11 cellular contexts compared by ENCODE assay signal in the genomic region with DNA sequence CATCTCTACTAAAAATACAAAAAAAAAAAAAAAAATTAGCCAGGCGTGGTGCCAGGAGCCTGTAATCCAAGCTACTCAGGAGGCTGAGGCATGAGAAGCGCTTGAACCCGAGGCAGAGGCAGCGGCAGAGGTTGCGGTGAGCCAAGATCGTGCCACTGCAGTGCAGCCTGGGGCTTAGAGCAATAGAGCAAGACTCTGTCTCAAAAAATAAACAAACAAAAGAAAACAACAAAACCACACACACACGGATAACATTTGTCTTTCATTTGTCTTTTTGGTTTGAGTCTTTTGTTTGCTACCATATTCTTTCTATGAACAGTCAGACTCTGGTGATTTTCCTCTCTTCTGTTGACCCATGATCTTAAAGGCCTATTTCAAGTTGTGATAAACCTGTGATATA.
"Had no signal": no experiment of that assay in that cellular context is flagged by ENCODE, and none has a peak within 500 bp of the region (broad histone marks: within the 10 kb centered on the region; RNA-seq: fewer than 3 reads in every experiment).

No MANE protein-coding gene starts in this region.

- FAIRE-seq: H1, H54 had no signal

- H3K9ac ChIP-seq: GM23248 had no signal

- H3K36me3 ChIP-seq: HAP-1 had no signal

- H3K4me3 ChIP-seq: GM23248, GM23338, HAP-1 had no signal

- DNase-seq: GM23248, GOT3, H7, H9, HCEC 1CT, HFFc6 had no signal

- H3K4me1 ChIP-seq: HAP-1 had no signal

- H2AFZ ChIP-seq: GM23248, GM23338 had no signal

- H3K4me2 ChIP-seq: GM23338 had no signal

- H3K9me3 ChIP-seq: HAP-1 had no signal

- ATAC-seq: GM23338, HCT116 had no signal

- H3K27ac ChIP-seq: GM23248 had no signal
